Comparison of ENCODE assay signal across 1 cellular context in genomic region chr20:58447733-58448391, GRCh38.
A peak's percentile ranks its signal among the peaks of the same experiment; 100 is the strongest.
TF ChIP-seq lines count a peak whose summit lies in the region.

No MANE protein-coding gene starts in this region.

TF ChIP-seq in HepG2, 621 proteins besides CTCF, POLR2A, EP300 and RAD21 (continued from another document and continues in another):
- TF ChIP-seq SNAPC4 (CRISPR knock-in tag; IDR thresholded peaks at IDR 0.05) (no peak), ZNF652 (CRISPR knock-in tag; IDR thresholded peaks at IDR 0.05; ENCODE audit: borderline replicate concordance, low read depth) (peak; percentile 80), RBM22 (optimal IDR thresholded peaks at IDR 0.05; ENCODE audit: low read length) (peak; percentile 66), ZNF713 (CRISPR knock-in tag; IDR thresholded peaks at IDR 0.05) (no peak), GZF1 (CRISPR knock-in tag; IDR thresholded peaks at IDR 0.05) (no peak), EZH2 (conservative IDR thresholded peaks at IDR 0.05; ENCODE audit: low read depth, low read length) (no peak), HNRNPLL (IDR thresholded peaks at IDR 0.05; ENCODE audit: low read depth, low read length, poor library complexity, severe bottlenecking) (no peak), HNRNPL (IDR thresholded peaks at IDR 0.05; ENCODE audit: low read depth, low read length) (no peak), ELF3 (CRISPR knock-in tag; IDR thresholded peaks at IDR 0.05) (no peak), ZNF740 (CRISPR knock-in tag; IDR thresholded peaks at IDR 0.05) (no peak), NBN (conservative IDR thresholded peaks at IDR 0.05) (no peak), ZFP62 (CRISPR knock-in tag; IDR thresholded peaks at IDR 0.05) (no peak), TEAD3 (CRISPR knock-in tag; optimal IDR thresholded peaks at IDR 0.05; ENCODE audit: borderline replicate concordance) (peak; percentile 39), ZNF567 (CRISPR knock-in tag; IDR thresholded peaks at IDR 0.05; ENCODE audit: borderline replicate concordance) (0 out of 2 replicates have a peak, but pooled peaks have one; percentile 44), ZFY (CRISPR knock-in tag; IDR thresholded peaks at IDR 0.05) (peak; percentile 24; the same call in 1 of the 2 replicates), ZNF230 (CRISPR knock-in tag; IDR thresholded peaks at IDR 0.05) (no peak), ATM (IDR thresholded peaks at IDR 0.05; ENCODE audit: borderline replicate concordance) (no peak), ZNF552 (CRISPR knock-in tag; IDR thresholded peaks at IDR 0.05; ENCODE audit: borderline replicate concordance) (no peak), HBP1 (CRISPR knock-in tag; IDR thresholded peaks at IDR 0.05; ENCODE audit: low read depth) (no peak), GABPB1 (CRISPR knock-in tag; IDR thresholded peaks at IDR 0.05) (no peak; the same call in 1 of the 2 replicates), MIER3 (CRISPR knock-in tag; IDR thresholded peaks at IDR 0.05; ENCODE audit: borderline replicate concordance) (no peak; the same call in 1 of the 2 replicates), ZNF441 (CRISPR knock-in tag; IDR thresholded peaks at IDR 0.05; ENCODE audit: borderline replicate concordance) (no peak), XBP1 (CRISPR knock-in tag; IDR thresholded peaks at IDR 0.05) (no peak), SOX5 (CRISPR knock-in tag; IDR thresholded peaks at IDR 0.05; ENCODE audit: borderline replicate concordance) (no peak), KLF11 (CRISPR knock-in tag; IDR thresholded peaks at IDR 0.05) (no peak), ZNF121 (CRISPR knock-in tag; IDR thresholded peaks at IDR 0.05) (no peak), ZNF468 (CRISPR knock-in tag; IDR thresholded peaks at IDR 0.05) (no peak), MIXL1 (CRISPR knock-in tag; IDR thresholded peaks at IDR 0.05) (0 out of 2 replicates have a peak, but pooled peaks have one; percentile 46), XRCC5 (optimal IDR thresholded peaks at IDR 0.05; ENCODE audit: low read length) (peak; percentile 95), ZFP1 (CRISPR knock-in tag; IDR thresholded peaks at IDR 0.05) (no peak), HMG20B (CRISPR knock-in tag; conservative IDR thresholded peaks at IDR 0.05) (no peak), ISL2 (CRISPR knock-in tag; IDR thresholded peaks at IDR 0.05) (peak; percentile 61; the same call in 1 of the 2 replicates), ONECUT2 (CRISPR knock-in tag; IDR thresholded peaks at IDR 0.05) (no peak), ZNF577 (CRISPR knock-in tag; IDR thresholded peaks at IDR 0.05; ENCODE audit: borderline replicate concordance, low read depth) (no peak), ZNF720 (CRISPR knock-in tag; IDR thresholded peaks at IDR 0.05) (no peak), ZNF362 (CRISPR knock-in tag; IDR thresholded peaks at IDR 0.05; ENCODE audit: borderline replicate concordance) (no peak), ZNF282 (IDR thresholded peaks at IDR 0.05; ENCODE audit: partially characterized antibody) (no peak), CBFB (CRISPR knock-in tag; IDR thresholded peaks at IDR 0.05) (no peak), TSC22D2 (CRISPR knock-in tag; IDR thresholded peaks at IDR 0.05; ENCODE audit: borderline replicate concordance) (no peak), YY1 (IDR thresholded peaks at IDR 0.05; ENCODE audit: insufficient read depth, insufficient replicate concordance, low read depth, low read length) (no peak), ZNF749 (CRISPR knock-in tag; IDR thresholded peaks at IDR 0.05; ENCODE audit: borderline replicate concordance) (no peak), MAFG (CRISPR knock-in tag; IDR thresholded peaks at IDR 0.05) (no peak), MYC (CRISPR knock-in tag; IDR thresholded peaks at IDR 0.05; ENCODE audit: borderline replicate concordance) (no peak), U2AF1 (optimal IDR thresholded peaks at IDR 0.05; ENCODE audit: low read depth, low read length) (no peak), BRCA1 (CRISPR knock-in tag; IDR thresholded peaks at IDR 0.05) (peak; percentile 66; the same call in 1 of the 2 replicates), IKZF1 (IDR thresholded peaks at IDR 0.05) (no peak), ZNF572 (CRISPR knock-in tag; IDR thresholded peaks at IDR 0.05) (no peak), ZBTB43 (CRISPR knock-in tag; conservative IDR thresholded peaks at IDR 0.05) (no peak; the same call in 1 of the 2 replicates), ELF4 (CRISPR knock-in tag; IDR thresholded peaks at IDR 0.05; ENCODE audit: borderline replicate concordance) (no peak), ZNF24 (IDR thresholded peaks at IDR 0.05) (no peak), LCORL (IDR thresholded peaks at IDR 0.05) (no peak), LCORL (CRISPR knock-in tag; IDR thresholded peaks at IDR 0.05) (no peak), ZSCAN25 (CRISPR knock-in tag; IDR thresholded peaks at IDR 0.05) (no peak), ZNF383 (CRISPR knock-in tag; IDR thresholded peaks at IDR 0.05; ENCODE audit: borderline replicate concordance) (no peak)
- TF ChIP-seq, protein P1, sequence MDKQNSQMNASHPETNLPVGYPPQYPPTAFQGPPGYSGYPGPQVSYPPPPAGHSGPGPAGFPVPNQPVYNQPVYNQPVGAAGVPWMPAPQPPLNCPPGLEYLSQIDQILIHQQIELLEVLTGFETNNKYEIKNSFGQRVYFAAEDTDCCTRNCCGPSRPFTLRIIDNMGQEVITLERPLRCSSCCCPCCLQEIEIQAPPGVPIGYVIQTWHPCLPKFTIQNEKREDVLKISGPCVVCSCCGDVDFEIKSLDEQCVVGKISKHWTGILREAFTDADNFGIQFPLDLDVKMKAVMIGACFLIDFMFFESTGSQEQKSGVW (CRISPR knock-in tag; IDR thresholded peaks at IDR 0.05; ENCODE audit: borderline replicate concordance), result no peak
- TF ChIP-seq, protein P2, sequence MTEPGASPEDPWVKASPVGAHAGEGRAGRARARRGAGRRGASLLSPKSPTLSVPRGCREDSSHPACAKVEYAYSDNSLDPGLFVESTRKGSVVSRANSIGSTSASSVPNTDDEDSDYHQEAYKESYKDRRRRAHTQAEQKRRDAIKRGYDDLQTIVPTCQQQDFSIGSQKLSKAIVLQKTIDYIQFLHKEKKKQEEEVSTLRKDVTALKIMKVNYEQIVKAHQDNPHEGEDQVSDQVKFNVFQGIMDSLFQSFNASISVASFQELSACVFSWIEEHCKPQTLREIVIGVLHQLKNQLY (CRISPR knock-in tag; IDR thresholded peaks at IDR 0.05), result no peak
- TF ChIP-seq, protein P3, sequence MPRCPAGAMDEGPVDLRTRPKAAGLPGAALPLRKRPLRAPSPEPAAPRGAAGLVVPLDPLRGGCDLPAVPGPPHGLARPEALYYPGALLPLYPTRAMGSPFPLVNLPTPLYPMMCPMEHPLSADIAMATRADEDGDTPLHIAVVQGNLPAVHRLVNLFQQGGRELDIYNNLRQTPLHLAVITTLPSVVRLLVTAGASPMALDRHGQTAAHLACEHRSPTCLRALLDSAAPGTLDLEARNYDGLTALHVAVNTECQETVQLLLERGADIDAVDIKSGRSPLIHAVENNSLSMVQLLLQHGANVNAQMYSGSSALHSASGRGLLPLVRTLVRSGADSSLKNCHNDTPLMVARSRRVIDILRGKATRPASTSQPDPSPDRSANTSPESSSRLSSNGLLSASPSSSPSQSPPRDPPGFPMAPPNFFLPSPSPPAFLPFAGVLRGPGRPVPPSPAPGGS (CRISPR knock-in tag; IDR thresholded peaks at IDR 0.05), result no peak
- TF ChIP-seq, protein P4, sequence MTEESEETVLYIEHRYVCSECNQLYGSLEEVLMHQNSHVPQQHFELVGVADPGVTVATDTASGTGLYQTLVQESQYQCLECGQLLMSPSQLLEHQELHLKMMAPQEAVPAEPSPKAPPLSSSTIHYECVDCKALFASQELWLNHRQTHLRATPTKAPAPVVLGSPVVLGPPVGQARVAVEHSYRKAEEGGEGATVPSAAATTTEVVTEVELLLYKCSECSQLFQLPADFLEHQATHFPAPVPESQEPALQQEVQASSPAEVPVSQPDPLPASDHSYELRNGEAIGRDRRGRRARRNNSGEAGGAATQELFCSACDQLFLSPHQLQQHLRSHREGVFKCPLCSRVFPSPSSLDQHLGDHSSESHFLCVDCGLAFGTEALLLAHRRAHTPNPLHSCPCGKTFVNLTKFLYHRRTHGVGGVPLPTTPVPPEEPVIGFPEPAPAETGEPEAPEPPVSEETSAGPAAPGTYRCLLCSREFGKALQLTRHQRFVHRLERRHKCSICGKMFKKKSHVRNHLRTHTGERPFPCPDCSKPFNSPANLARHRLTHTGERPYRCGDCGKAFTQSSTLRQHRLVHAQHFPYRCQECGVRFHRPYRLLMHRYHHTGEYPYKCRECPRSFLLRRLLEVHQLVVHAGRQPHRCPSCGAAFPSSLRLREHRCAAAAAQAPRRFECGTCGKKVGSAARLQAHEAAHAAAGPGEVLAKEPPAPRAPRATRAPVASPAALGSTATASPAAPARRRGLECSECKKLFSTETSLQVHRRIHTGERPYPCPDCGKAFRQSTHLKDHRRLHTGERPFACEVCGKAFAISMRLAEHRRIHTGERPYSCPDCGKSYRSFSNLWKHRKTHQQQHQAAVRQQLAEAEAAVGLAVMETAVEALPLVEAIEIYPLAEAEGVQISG (CRISPR knock-in tag; IDR thresholded peaks at IDR 0.05), result 0 out of 2 replicates have a peak, but pooled peaks have one; percentile 30
